Comparison of ENCODE assay signal across 38 cellular contexts in the genomic region with DNA sequence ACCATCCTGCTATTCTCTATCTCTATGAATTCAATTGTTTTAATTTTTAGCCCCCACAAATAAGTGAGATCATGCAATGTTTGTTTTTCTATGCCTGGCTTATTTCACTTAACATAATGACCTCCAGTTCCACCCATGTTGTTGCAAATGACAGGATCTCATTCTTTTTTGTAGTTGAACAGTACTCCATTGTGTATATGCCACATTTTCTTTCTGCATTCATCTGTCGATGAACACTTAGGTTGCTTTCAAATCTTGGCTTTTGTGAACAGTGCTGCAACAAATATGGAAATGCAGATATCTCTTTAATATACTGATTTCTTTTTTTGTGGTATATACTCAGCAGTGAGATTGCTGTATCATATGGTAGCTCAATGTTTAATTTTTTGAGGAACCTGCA. TPM values are rescaled to one million over a fixed set of nuclear protein-coding genes. Genes with fewer than 3 reads are reported as not detected.
"Had no signal": no experiment of that assay in that cellular context is flagged by ENCODE, and none has a peak within 500 bp of the region (broad histone marks: within the 10 kb centered on the region; RNA-seq: fewer than 3 reads in every experiment).

No MANE protein-coding gene starts in this region.

- H3K36me3 ChIP-seq: adrenal gland, brain microvascular endothelial cell, breast epithelium had no signal

- H3K4me1 Mint-ChIP-seq: activated B cell treated with CpG ODN at 0.5 μM for 24 hours; activated CD4-positive, alpha-beta T cell treated with anti-CD3 and anti-CD28 coated beads, Interleukin-2, amount 10 ng/mL, durations not matched to agents 24 days and 14 days; activated naive CD4-positive, alpha-beta T cell treated with anti-CD3 and anti-CD28 coated beads, Interleukin-2, amount 10 ng/mL, durations not matched to agents 7 days and 5 days; activated naive CD8-positive, alpha-beta T cell treated with anti-CD3 and anti-CD28 coated beads for 36 hours; activated T-helper 17 cell treated with anti-CD3 and anti-CD28 coated beads, Interleukin-2, amount 50 U/mL, for 72 hours; T-cell had no signal

- H3K4me1 ChIP-seq: adrenal gland, body of pancreas, breast epithelium had no signal

- H3K27ac ChIP-seq: adrenal gland, body of pancreas, brain microvascular endothelial cell, breast epithelium, VCaP had no signal

- H3K27me3 ChIP-seq: adrenal gland, body of pancreas, brain microvascular endothelial cell, breast epithelium had no signal

- H3K27ac Mint-ChIP-seq: activated B cell treated with CpG ODN at 0.5 μM for 24 hours; activated CD4-positive, alpha-beta memory T cell treated with anti-CD3 and anti-CD28 coated beads for 36 hours; activated CD4-positive, alpha-beta T cell treated with anti-CD3 and anti-CD28 coated beads, Interleukin-2, amount 10 ng/mL, durations not matched to agents 24 days and 14 days; activated CD8-positive, alpha-beta T cell treated with anti-CD3 and anti-CD28 coated beads for 36 hours; activated naive CD4-positive, alpha-beta T cell treated with anti-CD3 and anti-CD28 coated beads, Interleukin-2, amount 10 ng/mL, durations not matched to agents 7 days and 5 days; activated naive CD4-positive, alpha-beta T cell treated with anti-CD3 and anti-CD28 coated beads, Interleukin-2, amount 50 U/mL, for 72 hours; activated naive CD8-positive, alpha-beta T cell treated with anti-CD3 and anti-CD28 coated beads for 36 hours; activated T-cell treated with anti-CD3 and anti-CD28 coated beads, Interleukin-2, amount 50 U/mL, for 72 hours; activated T-helper 1 cell treated with anti-CD3 and anti-CD28 coated beads, Interleukin-12 subunit alpha, Interleukin-12 subunit beta, Interleukin-2, Interleukin-4 antibody, amounts not matched to agents 30 ng/mL and 10 ng/mL and 1 ng/mL, durations not matched to agents 14 hours and 24 hours and 36 hours; activated T-helper 17 cell treated with anti-CD3 and anti-CD28 coated beads, Interleukin-2, amount 50 U/mL, for 72 hours; T-cell; T-helper 2 cell treated with Interferon-gamma antibody and Interleukin-4, amounts not matched to agents 5 μg/mL and 100 μg/mL, for 36 hours had no signal

- H3K9me3 ChIP-seq: body of pancreas, breast epithelium had no signal

- ATAC-seq: activated CD8-positive, alpha-beta T cell treated with anti-CD3 and anti-CD28 coated beads for 36 hours; activated naive CD4-positive, alpha-beta T cell treated with anti-CD3 and anti-CD28 coated beads, Interleukin-2, amount 50 U/mL, for 72 hours; activated T-cell treated with anti-CD3 and anti-CD28 coated beads, Interleukin-2, amount 50 U/mL, for 4 hours; activated T-cell treated with anti-CD3 and anti-CD28 coated beads, Interleukin-2, amount 50 U/mL, for 72 hours; activated T-helper 17 cell treated with anti-CD3 and anti-CD28 coated beads, Interleukin-2, amount 50 U/mL, for 72 hours; body of pancreas; T-cell had no signal

- DNase-seq: activated B cell treated with CpG ODN at 0.5 μM for 24 hours; activated CD4-positive, alpha-beta memory T cell treated with anti-CD3 and anti-CD28 coated beads for 36 hours; activated CD4-positive, alpha-beta T cell treated with anti-CD3 and anti-CD28 coated beads for 4 hours; activated CD4-positive, alpha-beta T cell treated with anti-CD3 and anti-CD28 coated beads, Interleukin-2, amount 10 ng/mL, durations not matched to agents 24 days and 14 days; activated CD4-positive, alpha-beta T cell treated with anti-CD3 and anti-CD28 coated beads, Interleukin-2, amount 50 U/mL, for 1 hour; activated CD4-positive, alpha-beta T cell treated with anti-CD3 and anti-CD28 coated beads, Interleukin-2, amount 50 U/mL, for 4 hours; activated CD4-positive, CD25-positive, alpha-beta regulatory T cell treated with anti-CD3 and anti-CD28 coated beads, Interleukin-2, amount 50 U/mL, for 72 hours; activated CD8-positive, alpha-beta memory T cell treated with anti-CD3 and anti-CD28 coated beads, Interleukin-2, amount 50 U/mL, for 4 hours; activated CD8-positive, alpha-beta T cell treated with anti-CD3 and anti-CD28 coated beads for 36 hours; activated effector memory CD4-positive, alpha-beta T cell treated with anti-CD3 and anti-CD28 coated beads, Interleukin-2, amount 50 U/mL, for 16 hours; activated gamma-delta T cell treated with Interleukin-2 at 50 U/mL for 16 hours; activated naive CD4-positive, alpha-beta T cell; activated naive CD4-positive, alpha-beta T cell treated with anti-CD3 and anti-CD28 coated beads, Interleukin-2, amount 10 ng/mL, durations not matched to agents 7 days and 5 days; activated naive CD8-positive, alpha-beta T cell treated with anti-CD3 and anti-CD28 coated beads for 36 hours; activated T-cell treated with anti-CD3 and anti-CD28 coated beads for 4 hours; activated T-cell treated with anti-CD3 and anti-CD28 coated beads, Interleukin-2, amount 50 U/mL, for 1 hour; activated T-cell treated with anti-CD3 and anti-CD28 coated beads, Interleukin-2, amount 50 U/mL, for 4 hours; activated T-cell treated with anti-CD3 and anti-CD28 coated beads, Interleukin-2, amount 50 U/mL, for 72 hours; adrenal gland; amniotic stem cell; aorta; body of pancreas; brain microvascular endothelial cell; central memory CD4-positive, alpha-beta T cell; T-cell; T-helper 2 cell; T-helper 9 cell had no signal

- H3K4me3 ChIP-seq: adrenal gland, body of pancreas, breast epithelium had no signal

- H3K4me3 Mint-ChIP-seq: activated B cell treated with CpG ODN at 0.5 μM for 24 hours; activated CD4-positive, alpha-beta memory T cell treated with anti-CD3 and anti-CD28 coated beads for 36 hours; activated CD4-positive, alpha-beta T cell treated with anti-CD3 and anti-CD28 coated beads, Interleukin-2, amount 10 ng/mL, durations not matched to agents 24 days and 14 days; activated CD8-positive, alpha-beta T cell treated with anti-CD3 and anti-CD28 coated beads for 36 hours; activated naive CD4-positive, alpha-beta T cell treated with anti-CD3 and anti-CD28 coated beads, Interleukin-2, amount 10 ng/mL, durations not matched to agents 7 days and 5 days; activated naive CD8-positive, alpha-beta T cell treated with anti-CD3 and anti-CD28 coated beads for 36 hours; activated T-cell treated with anti-CD3 and anti-CD28 coated beads, Interleukin-2, amount 50 U/mL, for 4 hours; activated T-cell treated with anti-CD3 and anti-CD28 coated beads, Interleukin-2, amount 50 U/mL, for 72 hours; activated T-helper 1 cell treated with anti-CD3 and anti-CD28 coated beads, Interleukin-12 subunit alpha, Interleukin-12 subunit beta, Interleukin-2, Interleukin-4 antibody, amounts not matched to agents 30 ng/mL and 10 ng/mL and 1 ng/mL, durations not matched to agents 14 hours and 24 hours and 36 hours; activated T-helper 17 cell treated with anti-CD3 and anti-CD28 coated beads, Interleukin-2, amount 50 U/mL, for 72 hours; T-cell; T-helper 2 cell treated with Interferon-gamma antibody and Interleukin-4, amounts not matched to agents 5 μg/mL and 100 μg/mL, for 36 hours had no signal

- H3K27me3 Mint-ChIP-seq: activated B cell treated with CpG ODN at 0.5 μM for 24 hours; activated CD4-positive, alpha-beta memory T cell treated with anti-CD3 and anti-CD28 coated beads for 36 hours; activated CD4-positive, alpha-beta T cell treated with anti-CD3 and anti-CD28 coated beads, Interleukin-2, amount 10 ng/mL, durations not matched to agents 24 days and 14 days; activated CD8-positive, alpha-beta T cell treated with anti-CD3 and anti-CD28 coated beads for 36 hours; activated naive CD8-positive, alpha-beta T cell treated with anti-CD3 and anti-CD28 coated beads for 36 hours; activated T-helper 17 cell treated with anti-CD3 and anti-CD28 coated beads, Interleukin-2, amount 50 U/mL, for 72 hours; T-cell had no signal

RNA-seq across cellular contexts. Expression of gene RETNLB, which starts 58.7 kb away (rescaled TPM):
- total RNA-seq: activated B cell treated with CpG ODN at 0.5 μM for 24 hours; activated CD4-positive, alpha-beta memory T cell treated with anti-CD3 and anti-CD28 coated beads for 36 hours; activated CD4-positive, alpha-beta T cell treated with anti-CD3 and anti-CD28 coated beads, Interleukin-2, amount 10 ng/mL, durations not matched to agents 24 days and 14 days; activated CD8-positive, alpha-beta memory T cell treated with anti-CD3 and anti-CD28 coated beads for 36 hours; activated CD8-positive, alpha-beta T cell treated with anti-CD3 and anti-CD28 coated beads for 36 hours; activated naive CD4-positive, alpha-beta T cell treated with anti-CD3 and anti-CD28 coated beads, Interleukin-2, amount 50 U/mL, for 72 hours; activated naive CD8-positive, alpha-beta T cell treated with anti-CD3 and anti-CD28 coated beads for 36 hours; activated T-cell treated with anti-CD3 and anti-CD28 coated beads, Interleukin-2, amount 50 U/mL, for 4 hours; activated T-cell treated with anti-CD3 and anti-CD28 coated beads, Interleukin-2, amount 50 U/mL, for 72 hours; activated T-helper 1 cell treated with anti-CD3 and anti-CD28 coated beads, Interleukin-12 subunit alpha, Interleukin-12 subunit beta, Interleukin-2, Interleukin-4 antibody, amounts not matched to agents 30 ng/mL and 10 ng/mL and 1 ng/mL, durations not matched to agents 14 hours and 24 hours and 36 hours; activated T-helper 17 cell treated with anti-CD3 and anti-CD28 coated beads, Interleukin-2, amount 50 U/mL, for 72 hours; adrenal gland; aorta; astrocyte; body of pancreas; breast epithelium; cardiac septum; cerebellum; T-helper 1 cell treated with Interleukin-12 subunit alpha and Interleukin-12 subunit beta and Interleukin-4 antibody, amounts not matched to agents 30 ng/mL and 1 ng/mL, for 36 hours had no signal
- polyA plus RNA-seq: adrenal gland, aorta had no signal
